ENCODE assay signal across 5 cellular contexts in the genomic region with DNA sequence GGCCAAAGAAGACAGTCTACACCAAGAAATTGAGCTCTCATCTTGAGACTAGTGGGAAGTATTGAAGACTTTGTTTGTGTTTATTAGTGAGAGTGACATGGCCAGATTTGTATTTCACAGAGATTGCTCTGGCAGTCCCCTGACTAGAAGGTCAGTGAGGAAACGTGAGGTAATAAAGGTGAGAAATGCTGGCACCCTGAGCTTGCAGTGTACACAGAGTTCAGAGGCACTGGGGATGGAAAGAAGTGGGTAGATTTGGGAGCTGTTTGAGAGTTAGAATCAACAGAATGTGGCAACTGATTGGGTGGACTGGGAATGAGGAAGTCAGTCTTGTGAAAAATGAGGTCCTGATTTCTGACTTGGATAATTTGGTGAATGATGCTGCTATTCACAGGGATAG.
"Had no signal": no experiment of that assay in that cellular context is flagged by ENCODE, and none has a peak within 500 bp of the region (broad histone marks: within the 10 kb centered on the region; RNA-seq: fewer than 3 reads in every experiment).

No MANE protein-coding gene starts in this region.

- H3K9ac ChIP-seq: GM23248 had no signal

- H3K4me3 ChIP-seq: GM23248 had no signal

- H3K27ac Mint-ChIP-seq: H9 had no signal

- H3K27ac ChIP-seq: GM23248 had no signal

- DNase-seq: GM23248, GOT3, H9, HCEC 1CT, IMR-90 had no signal

- H3K4me3 Mint-ChIP-seq: H9 had no signal

- H2AFZ ChIP-seq: GM23248 had no signal

- H3K4me1 Mint-ChIP-seq: H9 had no signal

- H3K9me3 Mint-ChIP-seq: H9 had no signal
